Comparison of ENCODE assay signal across 8 cellular contexts in genomic region chr1:116666747-116667576, GRCh38. TPM values are rescaled to one million over a fixed set of nuclear protein-coding genes. Genes with fewer than 3 reads are reported as not detected.
DNase-seq lines count a peak whose midpoint lies in the region; ATAC-seq, FAIRE-seq and TF ChIP-seq lines count a peak whose summit lies in the region.

No MANE protein-coding gene starts in this region.

- no peak overlapping the region for H3K9ac ChIP-seq in MM.1S (ENCODE audit: low read length)
- H3K9ac ChIP-seq in keratinocyte (ENCODE audit: control insufficient read depth, extremely low read depth, insufficient read depth, low read length) = peak overlapping the region; percentile 70

- H3K79me2 ChIP-seq in MM.1S (ENCODE audit: low read length) = no peaks in the 10 kb centered on the region
- peaks cover 42% of the 10 kb centered on the region for H3K79me2 ChIP-seq in keratinocyte (ENCODE audit: control insufficient read depth, insufficient read depth, low read length)

- H3K4me1 ChIP-seq in MM.1S (ENCODE audit: low read length) (no peaks in the 10 kb centered on the region), keratinocyte (ENCODE audit: control insufficient read depth, extremely low read depth, insufficient read depth, low read length) (peaks cover 18% of the 10 kb centered on the region)

- no peak overlapping the region for H3K27ac Mint-ChIP-seq in stimulated activated naive CD8-positive, alpha-beta T cell treated with anti-CD3 and anti-CD28 coated beads, Interleukin-15, Interleukin-2, amounts not matched to agents 100 ng/mL and 50 ng/mL, for 24 hours

- H3K36me3 Mint-ChIP-seq in stimulated activated naive CD8-positive, alpha-beta T cell treated with anti-CD3 and anti-CD28 coated beads, Interleukin-15, Interleukin-2, amounts not matched to agents 100 ng/mL and 50 ng/mL, for 24 hours (ENCODE audit: low read depth) = no peaks in the 10 kb centered on the region

- H2AFZ ChIP-seq in MM.1S (ENCODE audit: low read length) = no peak overlapping the region
- peak overlapping the region; percentile 48 for H2AFZ ChIP-seq in keratinocyte (ENCODE audit: control insufficient read depth, low read length)

- no peaks in the 10 kb centered on the region for H3K9me3 ChIP-seq in MM.1S (replicated peaks; ENCODE audit: insufficient read depth, low read length)
- no peaks in the 10 kb centered on the region for H3K9me3 ChIP-seq in keratinocyte (ENCODE audit: control insufficient read depth, low read depth, low read length)

- ATAC-seq in GM18868 (IDR thresholded peaks at IDR 0.05; ENCODE audit: unreplicated experiment) (peak; percentile 24), GM21515 (IDR thresholded peaks at IDR 0.05; ENCODE audit: unreplicated experiment) (no peak)

- TF ChIP-seq CTCF in MM.1S (IDR thresholded peaks at IDR 0.05; ENCODE audit: low read length) = no peak
- TF ChIP-seq CTCF in astrocyte of the spinal cord (IDR thresholded peaks at IDR 0.05; ENCODE audit: low read depth, low read length) = no peak
- TF ChIP-seq CTCF in keratinocyte (optimal IDR thresholded peaks at IDR 0.05 in 1 of 3, IDR thresholded peaks at IDR 0.05 in 1 of 3, conservative IDR thresholded peaks at IDR 0.05 in 1 of 3; ENCODE audit: extremely low read depth in 1 of 3, insufficient read depth in 2 of 3, low read length in 3 of 3) = no peak

- dilution Hi-C loops in keratinocyte (cut with MboI; ENCODE audit: extremely low pct_ligation_motif_present, low sequenced_read_pairs) = no loop called here

- in situ Hi-C loops in astrocyte of the spinal cord (cut with HindIII; ENCODE audit: low sequenced_read_pairs) = no loop called here

- peak overlapping the region; percentile 54; the same call in 1 of the 2 replicates for H3K4me2 ChIP-seq in MM.1S (ENCODE audit: low read depth, low read length)
- peak overlapping the region; percentile 84 for H3K4me2 ChIP-seq in keratinocyte (ENCODE audit: control insufficient read depth, extremely low read depth, insufficient read depth, low read depth, low read length)

- DNase-seq in MM.1S (no peak), astrocyte of the spinal cord (ENCODE audit: low read depth, low spot score) (no peak), keratinocyte (ENCODE audit: low read depth, low spot score) (no peak), SIG-M5 (lab: John Stamatoyannopoulos, UW) (no peak), putamen (ENCODE audit: low spot score) (no peak)

- no peaks in the 10 kb centered on the region for H3K36me3 ChIP-seq in MM.1S (replicated peaks; ENCODE audit: insufficient read depth, low read length)
- H3K36me3 ChIP-seq in keratinocyte (ENCODE audit: control insufficient read depth in 2 of 2, extremely low read depth in 1 of 2, insufficient read depth in 2 of 2, low read length in 2 of 2) = peaks cover 7 to 10% of the 10 kb centered on the region in 2 experiments

- no peaks in the 10 kb centered on the region for H3F3A ChIP-seq in MM.1S (ENCODE audit: insufficient read depth, low read length)

- H3K9me1 ChIP-seq in keratinocyte (ENCODE audit: control insufficient read depth, extremely low read depth, insufficient read depth, low read length) = no peaks in the 10 kb centered on the region

- no peak for FAIRE-seq in keratinocyte (lab: Jason Lieb, UNC)

- H3K9me3 Mint-ChIP-seq in stimulated activated naive CD8-positive, alpha-beta T cell treated with anti-CD3 and anti-CD28 coated beads, Interleukin-15, Interleukin-2, amounts not matched to agents 100 ng/mL and 50 ng/mL, for 24 hours = no peaks in the 10 kb centered on the region

- H3K27ac ChIP-seq in MM.1S (ENCODE audit: low read length) (no peak overlapping the region), keratinocyte (ENCODE audit: control insufficient read depth, insufficient read depth, low read length) (peak overlapping the region; percentile 55)

- peak overlapping the region; percentile 81 for H3K4me3 Mint-ChIP-seq in stimulated activated naive CD8-positive, alpha-beta T cell treated with anti-CD3 and anti-CD28 coated beads, Interleukin-15, Interleukin-2, amounts not matched to agents 100 ng/mL and 50 ng/mL, for 24 hours

- H3K9me2 ChIP-seq in MM.1S (replicated peaks; ENCODE audit: insufficient read depth, low read length) = no peaks in the 10 kb centered on the region

- peak overlapping the region; percentile 54 for H3K4me3 ChIP-seq in MM.1S (ENCODE audit: low read length)
- H3K4me3 ChIP-seq in astrocyte of the spinal cord (ENCODE audit: low read depth, low read length) = peak overlapping the region; percentile 45
- peak overlapping the region; percentile 65 to 86 (median 70) for H3K4me3 ChIP-seq in keratinocyte (ENCODE audit: control insufficient read depth in 2 of 3, extremely low read depth in 1 of 3, insufficient read depth in 2 of 3, low read depth in 1 of 3, low read length in 3 of 3)

- H4K20me1 ChIP-seq in MM.1S (ENCODE audit: insufficient read depth, low read length) = no peaks in the 10 kb centered on the region
- no peaks in the 10 kb centered on the region for H4K20me1 ChIP-seq in keratinocyte (ENCODE audit: control insufficient read depth, extremely low read depth, insufficient read depth, low read length)

- H3K27me3 ChIP-seq in MM.1S (replicated peaks; ENCODE audit: insufficient read depth, low read length) = no peaks in the 10 kb centered on the region
- H3K27me3 ChIP-seq in keratinocyte (ENCODE audit: control insufficient read depth, extremely low read depth, insufficient read depth, low read length) = no peaks in the 10 kb centered on the region

- peaks cover 72% of the 10 kb centered on the region for H3K27me3 Mint-ChIP-seq in stimulated activated naive CD8-positive, alpha-beta T cell treated with anti-CD3 and anti-CD28 coated beads, Interleukin-15, Interleukin-2, amounts not matched to agents 100 ng/mL and 50 ng/mL, for 24 hours

- peaks cover 24% of the 10 kb centered on the region for H3K4me1 Mint-ChIP-seq in stimulated activated naive CD8-positive, alpha-beta T cell treated with anti-CD3 and anti-CD28 coated beads, Interleukin-15, Interleukin-2, amounts not matched to agents 100 ng/mL and 50 ng/mL, for 24 hours (ENCODE audit: low read depth)

RNA-seq across cellular contexts. Expression of gene IGSF3, which starts 0.6 kb away (rescaled TPM):
- polyA plus RNA-seq in keratinocyte = 47.4 to 83.3 TPM (median 53.4 TPM) in 3 replicates
- 9.6 TPM for polyA plus RNA-seq in keratinocyte (2011; ENCODE audit: low read depth)
- polyA plus RNA-seq in keratinocyte (2011; cell fraction: cytosol; rRNA removed) = 19.3 and 21.3 TPM in 2 replicates
- 158 and 171 TPM in 2 replicates for polyA plus RNA-seq in keratinocyte (2011; cell fraction: nucleus; rRNA removed)
- 20.1 and 45.5 TPM in 2 replicates for polyA plus RNA-seq in keratinocyte (2012; ENCODE audit: low replicate concordance)
- 99.3 to 188 TPM (median 149 TPM) in 3 replicates for polyA minus RNA-seq in keratinocyte
- polyA minus RNA-seq in keratinocyte (2011; cell fraction: cytosol; rRNA and poly(A)+ RNA removed) = 77.9 TPM
- 361 and 389 TPM in 2 replicates for polyA minus RNA-seq in keratinocyte (2011; cell fraction: nucleus; rRNA and poly(A)+ RNA removed)
